25 cellular contexts compared by ENCODE assay signal in the genomic region with DNA sequence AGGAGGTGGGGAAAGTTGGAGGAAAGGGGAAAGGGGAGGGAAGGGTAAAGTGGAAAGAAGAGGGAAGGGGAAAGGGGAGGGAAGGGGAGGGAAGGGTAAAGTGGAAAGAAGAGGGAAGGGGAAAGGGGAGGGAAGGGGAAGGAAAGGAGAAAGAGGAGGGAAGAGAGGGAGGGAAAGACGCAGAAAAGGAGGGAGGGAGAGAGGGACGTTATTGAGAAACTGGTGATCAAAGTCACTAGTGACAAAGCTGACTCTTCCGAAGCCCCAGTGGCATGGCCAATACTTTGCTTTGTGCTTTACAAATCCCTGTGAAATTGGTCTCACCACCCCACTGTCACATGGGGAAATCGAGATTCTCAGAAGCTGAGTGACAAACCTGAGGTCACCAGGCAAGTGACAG. TPM values are rescaled to one million over a fixed set of nuclear protein-coding genes. Genes with fewer than 3 reads are reported as not detected.
DNase-seq lines count a peak whose midpoint lies in the region; ATAC-seq, FAIRE-seq and TF ChIP-seq lines count a peak whose summit lies in the region.
"Had no signal": no experiment of that assay in that cellular context is flagged by ENCODE, and none has a peak within 500 bp of the region (broad histone marks: within the 10 kb centered on the region; RNA-seq: fewer than 3 reads in every experiment).

No MANE protein-coding gene starts in this region.

- POLR2A ChIA-PET in IMR-90 (lab: Charles Lee; ENCODE audit: unreplicated experiment) = no interaction called here
- POLR2A ChIA-PET in CD8-positive, alpha-beta T cell (lab: Charles Lee) = interaction anchor here (0.8 kb wide), 1 partner anchor 26 kb away, joined by 3 read pairs; no protein-coding TSS in a partner anchor

- H2BK20ac ChIP-seq in IMR-90 (ENCODE audit: low read depth, low read length) = 0 out of 2 replicates have a peak overlapping the region, but pooled peaks have one; percentile 10

- peak overlapping the region; percentile 41 for H3K27ac Mint-ChIP-seq in astrocyte (ENCODE audit: unreplicated experiment)
- no peak overlapping the region for H3K27ac Mint-ChIP-seq in CD8-positive, alpha-beta T cell

- in situ Hi-C loops in IMR-90 (cut with MboI; ENCODE audit: low sequenced_read_pairs) = no loop called here

- H3K79me2 ChIP-seq in astrocyte (ENCODE audit: insufficient read depth, low read length) = no peaks in the 10 kb centered on the region

- H3K9ac ChIP-seq in BLaER1 (no peak overlapping the region), IMR-90 (ENCODE audit: low read depth, low read length) (no peak overlapping the region), astrocyte (ENCODE audit: low read length) (no peak overlapping the region), neuronal stem cell (ENCODE audit: low read depth, low read length, poor library complexity) (no peak overlapping the region)

- no peak overlapping the region for H4K5ac ChIP-seq in IMR-90 (ENCODE audit: low read depth, low read length)

- FAIRE-seq in astrocyte (lab: Jason Lieb, UNC) = peak; percentile 13
- FAIRE-seq: A204.1, GM19239, HTR-8/SVneo had no signal

- TF ChIP-seq POLR2A in IMR-90 (IDR thresholded peaks at IDR 0.05; ENCODE audit: low read depth, low read length) = no peak

- CTCF ChIA-PET in IMR-90 (lab: Yijun Ruan, JAX) = no interaction called here
- CTCF ChIA-PET in CD8-positive, alpha-beta T cell (lab: Charles Lee) = interaction anchor here (1.4 kb wide), 1 partner anchor 508 kb away, joined by 3 read pairs; no protein-coding TSS in a partner anchor

- BruUV-seq in IMR-90 (replicated peaks; lab: Mats Ljungman, UMichigan) = no TSS peak

- H3K23ac ChIP-seq in IMR-90 (ENCODE audit: low read depth, low read length) (no peak overlapping the region), neuronal stem cell (ENCODE audit: low read depth, low read length, poor library complexity) (no peak overlapping the region)

- no peak overlapping the region for H3K4me3 Mint-ChIP-seq in astrocyte (ENCODE audit: unreplicated experiment)
- H3K4me3 Mint-ChIP-seq in CD8-positive, alpha-beta T cell = no peak overlapping the region
- H3K4me3 Mint-ChIP-seq: CD8-positive, alpha-beta memory T cell had no signal

- H3K4me1 Mint-ChIP-seq in astrocyte (ENCODE audit: low read depth, unreplicated experiment) = peaks cover 36% of the 10 kb centered on the region
- H3K4me1 Mint-ChIP-seq in CD8-positive, alpha-beta T cell (ENCODE audit: low read depth) = peaks cover 11% of the 10 kb centered on the region

- no peak overlapping the region; the same call in 2 of the 3 replicates for H2BK15ac ChIP-seq in IMR-90 (ENCODE audit: low read depth, low read length)
- no peak overlapping the region for H2BK15ac ChIP-seq in neuronal stem cell (ENCODE audit: low read length)

- H3K9me1 ChIP-seq in IMR-90 (ENCODE audit: insufficient read depth, low read length) = peaks cover 2% of the 10 kb centered on the region; the same call in 1 of the 2 replicates

- H3K4ac ChIP-seq in IMR-90 (ENCODE audit: low read depth, low read length) (peak overlapping the region; percentile 2; the same call in 1 of the 2 replicates), neuronal stem cell (ENCODE audit: low read length) (no peak overlapping the region)

- WGBS in IMR-90 (ENCODE audit: extremely low coverage in 2 of 2, insufficient read length in 1 of 2), 2 experiments = 57% methylated on average over 1 of the region's 4 CpGs; no CpG with 5 or more reads in 1 of the 2 experiments
- WGBS in neuronal stem cell (ENCODE audit: extremely low coverage in 2 of 2, insufficient read length in 2 of 2, insufficient replicate concordance in 1 of 2), 2 donors = no CpG with 5 or more reads among the region's 4 CpGs
- WGBS in heart right ventricle, 2 donors = 75 to 76% methylated on average over 4 of the region's 4 CpGs

- H3K56ac ChIP-seq in IMR-90 (ENCODE audit: extremely low read depth, insufficient read depth, low read length) = no peak overlapping the region

- H3K36me3 ChIP-seq in BLaER1 = no peaks in the 10 kb centered on the region
- H3K36me3 ChIP-seq in IMR-90 (ENCODE audit: control insufficient read depth, insufficient read depth, low read length) = no peaks in the 10 kb centered on the region
- H3K36me3 ChIP-seq in astrocyte (ENCODE audit: insufficient read depth, low read length) = no peaks in the 10 kb centered on the region
- H3K36me3 ChIP-seq in neuronal stem cell (replicated peaks in 1 of 2; ENCODE audit: control insufficient read depth in 2 of 2, insufficient read depth in 2 of 2, low read length in 2 of 2) = no peaks in the 10 kb centered on the region
- no peaks in the 10 kb centered on the region for H3K36me3 ChIP-seq in CD8-positive, alpha-beta T cell (ENCODE audit: insufficient read depth, low read length)
- H3K36me3 ChIP-seq in heart right ventricle = no peaks in the 10 kb centered on the region
- H3K36me3 ChIP-seq: SJCRH30 had no signal

- peak overlapping the region; percentile 73 for H2AK9ac ChIP-seq in IMR-90 (replicated peaks; ENCODE audit: low read depth, low read length, poor library complexity)

- no peaks in the 10 kb centered on the region for H4K20me1 ChIP-seq in BLaER1
- no peaks in the 10 kb centered on the region for H4K20me1 ChIP-seq in IMR-90 (ENCODE audit: insufficient read depth, low read length)
- H4K20me1 ChIP-seq in astrocyte (ENCODE audit: insufficient read depth, low read length) = no peaks in the 10 kb centered on the region

- H3K14ac ChIP-seq in IMR-90 (replicated peaks; ENCODE audit: low read depth, low read length) = 0 out of 2 replicates have a peak overlapping the region, but pooled peaks have one; percentile 59
- H3K14ac ChIP-seq in neuronal stem cell (ENCODE audit: low read length) = no peak overlapping the region

- H4K91ac ChIP-seq in IMR-90 (ENCODE audit: insufficient read depth, low read depth, low read length) = no peak overlapping the region
- no peak overlapping the region for H4K91ac ChIP-seq in neuronal stem cell (ENCODE audit: low read depth, low read length, poor library complexity)

- no peaks in the 10 kb centered on the region for H3K27me3 Mint-ChIP-seq in astrocyte (ENCODE audit: low read depth, unreplicated experiment)
- peaks cover 23% of the 10 kb centered on the region for H3K27me3 Mint-ChIP-seq in CD8-positive, alpha-beta T cell (ENCODE audit: low read depth)

- H2AFZ ChIP-seq in IMR-90 (replicated peaks; ENCODE audit: low read length, poor library complexity) (peak overlapping the region; percentile 40), astrocyte (ENCODE audit: low read depth, low read length) (no peak overlapping the region), neuronal stem cell (ENCODE audit: low read length) (no peak overlapping the region)

- H3K18ac ChIP-seq in IMR-90 (ENCODE audit: low read depth, low read length) (no peak overlapping the region), neuronal stem cell (ENCODE audit: low read length) (peak overlapping the region; percentile 5)

- TF ChIP-seq RAD21 in IMR-90 (IDR thresholded peaks at IDR 0.05; ENCODE audit: low read length) = no peak

- H4K8ac ChIP-seq in IMR-90 (ENCODE audit: low read depth in 2 of 2, low read length in 2 of 2) (peak overlapping the region in 1 of 2 experiments; percentile 47; a peak in 1 of 4 replicates), neuronal stem cell (ENCODE audit: low read depth, low read length) (no peak overlapping the region)

- H3K36me3 Mint-ChIP-seq in astrocyte (ENCODE audit: low read depth, unreplicated experiment) = peaks cover 5% of the 10 kb centered on the region
- H3K36me3 Mint-ChIP-seq in CD8-positive, alpha-beta T cell = no peaks in the 10 kb centered on the region
- H3K36me3 Mint-ChIP-seq: CD8-positive, alpha-beta memory T cell had no signal

- ATAC-seq in IMR-90 (ENCODE audit: low read depth) (no peak), HG02623 (IDR thresholded peaks at IDR 0.05; ENCODE audit: unreplicated experiment) (no peak), heart right ventricle (no peak)
- ATAC-seq in CD8-positive, alpha-beta T cell = no peak
- ATAC-seq: Right ventricle myocardium inferior had no signal

- no peak overlapping the region for H3K4me3 ChIP-seq in BLaER1
- no peak overlapping the region for H3K4me3 ChIP-seq in IMR-90 (ENCODE audit: insufficient read depth, low read depth, low read length)
- no peak overlapping the region for H3K4me3 ChIP-seq in astrocyte (ENCODE audit: insufficient read depth, low read depth, low read length)
- H3K4me3 ChIP-seq in neuronal stem cell (ENCODE audit: low read length in 2 of 2) = no peak overlapping the region
- H3K4me3 ChIP-seq in CD8-positive, alpha-beta T cell (ENCODE audit: low read depth, low read length) = no peak overlapping the region
- no peak overlapping the region for H3K4me3 ChIP-seq in heart right ventricle
- H3K4me3 ChIP-seq: SJCRH30 had no signal

- H3K4me1 ChIP-seq in BLaER1 = peaks cover 98% of the 10 kb centered on the region
- peaks cover 5% of the 10 kb centered on the region; the same call in 1 of the 2 replicates for H3K4me1 ChIP-seq in IMR-90 (ENCODE audit: control insufficient read depth, insufficient read depth, low read length)
- H3K4me1 ChIP-seq in astrocyte (ENCODE audit: insufficient read depth, low read length) = peaks cover 33% of the 10 kb centered on the region
- H3K4me1 ChIP-seq in neuronal stem cell (ENCODE audit: control insufficient read depth in 2 of 2, insufficient read depth in 1 of 2, low read depth in 1 of 2, low read length in 2 of 2) = peaks cover 25 to 33% of the 10 kb centered on the region in 2 donors
- peaks cover 7% of the 10 kb centered on the region for H3K4me1 ChIP-seq in CD8-positive, alpha-beta T cell (ENCODE audit: insufficient read depth, low read length)
- peaks cover 0 to 3% (median 0%) of the 10 kb centered on the region in 9 donors for H3K4me1 ChIP-seq in heart right ventricle
- H3K4me1 ChIP-seq: SJCRH30 had no signal

- TF ChIP-seq CTCF in IMR-90 (conservative IDR thresholded peaks at IDR 0.05; ENCODE audit: low read depth, low read length) (no peak), astrocyte (IDR thresholded peaks at IDR 0.05; ENCODE audit: insufficient read depth, low read depth, low read length) (no peak), heart right ventricle (IDR thresholded peaks at IDR 0.05) (no peak)
- TF ChIP-seq CTCF in CD8-positive, alpha-beta T cell (IDR thresholded peaks at IDR 0.05) = no peak

- H3K27me3 ChIP-seq in BLaER1 (no peaks in the 10 kb centered on the region), IMR-90 (ENCODE audit: control insufficient read depth, insufficient read depth, low read length) (peaks cover 4% of the 10 kb centered on the region; the same call in 1 of the 2 replicates), astrocyte (ENCODE audit: insufficient read depth, low read length) (no peaks in the 10 kb centered on the region), neuronal stem cell (ENCODE audit: control insufficient read depth in 3 of 3, insufficient read depth in 3 of 3, low read depth in 1 of 3, low read length in 3 of 3) (no peaks in the 10 kb centered on the region), heart right ventricle (peaks cover 0 to 27% (median 0%) of the 10 kb centered on the region in 7 donors)
- H3K27me3 ChIP-seq in CD8-positive, alpha-beta T cell (ENCODE audit: insufficient read depth, low read length) = no peaks in the 10 kb centered on the region

- no peak overlapping the region for H2BK12ac ChIP-seq in neuronal stem cell (ENCODE audit: low read length)

- no peaks in the 10 kb centered on the region for H3K79me1 ChIP-seq in IMR-90 (ENCODE audit: low read depth in 1 of 2, low read length in 2 of 2)
- no peaks in the 10 kb centered on the region for H3K79me1 ChIP-seq in neuronal stem cell (ENCODE audit: low read depth, low read length)

- H2BK120ac ChIP-seq in IMR-90 (ENCODE audit: low read depth, low read length) = peak overlapping the region; percentile 54; the same call in 1 of the 2 replicates
- H2BK120ac ChIP-seq in neuronal stem cell (ENCODE audit: low read depth, low read length) = no peak overlapping the region

- H3K9me3 ChIP-seq in BLaER1 (no peaks in the 10 kb centered on the region), IMR-90 (ENCODE audit: control insufficient read depth, insufficient read depth, low read length) (no peaks in the 10 kb centered on the region), astrocyte (ENCODE audit: insufficient read depth, low read depth, low read length) (no peaks in the 10 kb centered on the region), neuronal stem cell (replicated peaks in 1 of 2; ENCODE audit: control insufficient read depth in 2 of 2, insufficient read depth in 1 of 2, low read depth in 1 of 2, low read length in 2 of 2) (peaks cover 0 to 3% of the 10 kb centered on the region in 2 donors), heart right ventricle (no peaks in the 10 kb centered on the region)
- no peaks in the 10 kb centered on the region for H3K9me3 ChIP-seq in CD8-positive, alpha-beta T cell (ENCODE audit: low read length)
- H3K9me3 ChIP-seq: SJCRH30 had no signal

- H2BK5ac ChIP-seq in IMR-90 (ENCODE audit: low read depth, low read length, poor library complexity, severe bottlenecking) = no peak overlapping the region
- peak overlapping the region; percentile 49 for H2BK5ac ChIP-seq in neuronal stem cell (ENCODE audit: low read length)

- H2AK5ac ChIP-seq in IMR-90 (ENCODE audit: low read depth, low read length) (no peak overlapping the region), neuronal stem cell (ENCODE audit: low read depth, low read length) (peak overlapping the region; percentile 99)

- H3K27ac ChIP-seq in BLaER1 = no peak overlapping the region
- H3K27ac ChIP-seq in IMR-90 (ENCODE audit: insufficient read depth, low read length) = no peak overlapping the region
- H3K27ac ChIP-seq in astrocyte (ENCODE audit: low read depth, low read length) = no peak overlapping the region
- no peak overlapping the region for H3K27ac ChIP-seq in neuronal stem cell (replicated peaks; ENCODE audit: low read length)
- no peak overlapping the region for H3K27ac ChIP-seq in CD8-positive, alpha-beta T cell (ENCODE audit: low read depth, low read length)
- H3K27ac ChIP-seq in heart right ventricle = no peak overlapping the region
- H3K27ac ChIP-seq: C4-2B, SJCRH30 had no signal

- intact Hi-C loops in IMR-90 (cut with micrococcal nuclease) = no loop called here
- intact Hi-C loops in CD8-positive, alpha-beta T cell (cut with DNase I, micrococcal nuclease) = no loop called here
- intact Hi-C loops in heart right ventricle (cut with DNase I) = loop anchor here in 1 of 10 donors (10.0 kb wide), 1 partner anchor 88 kb away; no protein-coding TSS in a partner anchor

- DNase-seq in IMR-90 (no peak), astrocyte (ENCODE audit: low read depth) (no peak), neuronal stem cell (ENCODE audit: low spot score) (no peak), DMS 273 treated with DMSO at 0.1 percent for 48 hours (lab: John Stamatoyannopoulos, UW) (no peak), heart right ventricle (no peak)
- no peak for DNase-seq in CD8-positive, alpha-beta T cell
- DNase-seq: AML-193; CD8-positive, alpha-beta memory T cell; DMS79 treated with DMSO at 0.1 percent for 48 hours; GF-D8; KG1; MM.1S; NCI-H1048; NCI-H1417; NCI-H1694; NCI-H2029 treated with DMSO at 0.1 percent for 48 hours; NCI-H526 treated with DMSO at 0.1 percent for 48 hours; SJCRH30 had no signal

- H3K9me3 Mint-ChIP-seq in astrocyte (ENCODE audit: unreplicated experiment) = no peaks in the 10 kb centered on the region
- H3K9me3 Mint-ChIP-seq in CD8-positive, alpha-beta T cell = no peaks in the 10 kb centered on the region
- H3K9me3 Mint-ChIP-seq: CD8-positive, alpha-beta memory T cell had no signal

- H3K4me2 ChIP-seq in BLaER1 (peak overlapping the region; percentile 97), IMR-90 (ENCODE audit: low read depth, low read length) (no peak overlapping the region), astrocyte (ENCODE audit: low read length) (no peak overlapping the region), neuronal stem cell (ENCODE audit: insufficient read depth, low read length, poor library complexity, severe bottlenecking) (no peak overlapping the region)

- dilution Hi-C loops in IMR-90 (cut with HindIII; ENCODE audit: low sequenced_read_pairs, unreplicated experiment) = no loop called here

RNA-seq across cellular contexts. Expression of gene CELSR1, which starts 35.1 kb away (rescaled TPM):
- total RNA-seq in IMR-90 (2012; rRNA removed) = 0.36 and 0.56 TPM in 2 replicates
- 0.82 and 1.4 TPM in 2 replicates for polyA plus RNA-seq in IMR-90 (2012; rRNA removed)
- polyA plus RNA-seq in IMR-90 (2012; cell fraction: cytosol; rRNA removed) = 0.47 and 1.2 TPM in 2 replicates
- polyA plus RNA-seq in IMR-90 (2012; cell fraction: nucleus; rRNA removed; ENCODE audit: low replicate concordance) = 0.91 and 1.9 TPM in 2 replicates
- total RNA-seq in astrocyte = 27.6 and 38.5 TPM in 2 replicates
- 6.6 TPM for polyA plus RNA-seq in neuronal stem cell (2013, experiment 1 of 2)
- 7.3 TPM for polyA plus RNA-seq in neuronal stem cell (2013, experiment 2 of 2)
- 1 to 10 TPM in 1 of 2 experiments, under 1 TPM in 1; 0.92 to 1.0 TPM for total RNA-seq in CD8-positive, alpha-beta T cell
- total RNA-seq in heart right ventricle = 10 to 100 TPM in 7 of 10 donors, 1 to 10 TPM in 3; 5.5 to 16.7 (median 11.8) TPM
- 1 to 10 TPM; 4.0 to 6.4 TPM for polyA plus RNA-seq in heart right ventricle
- total RNA-seq: SJCRH30 had no signal
